ENCODE assay signal across 20 cellular contexts in the genomic region with DNA sequence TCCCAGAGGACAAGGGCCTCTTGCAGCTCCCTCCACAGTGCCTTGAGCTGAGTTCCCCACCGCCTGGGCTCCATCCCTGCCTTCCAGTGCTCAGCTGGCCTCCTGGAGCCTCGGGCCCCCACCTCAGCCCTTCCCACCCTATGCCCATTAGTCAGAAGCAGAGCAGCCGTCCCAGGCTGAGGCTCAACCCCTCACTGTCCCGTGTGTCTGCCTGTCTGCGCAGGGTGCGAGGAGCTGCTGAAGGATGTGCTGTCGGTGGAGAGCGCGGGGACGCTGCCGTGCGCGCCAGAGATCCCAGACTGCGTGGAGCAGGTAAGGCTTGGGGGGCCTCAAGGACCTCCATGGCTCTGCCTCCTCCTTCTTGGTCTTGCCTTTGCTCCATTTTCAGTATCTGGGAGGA. TPM values are rescaled to one million over a fixed set of nuclear protein-coding genes. Genes with fewer than 3 reads are reported as not detected.
DNase-seq lines count a peak whose midpoint lies in the region; ATAC-seq, FAIRE-seq and TF ChIP-seq lines count a peak whose summit lies in the region.
"Had no signal": no experiment of that assay in that cellular context is flagged by ENCODE, and none has a peak within 500 bp of the region (broad histone marks: within the 10 kb centered on the region; RNA-seq: fewer than 3 reads in every experiment).

No MANE protein-coding gene starts in this region.

- H3K9ac ChIP-seq in BLaER1 (peak overlapping the region; percentile 26), kidney (ENCODE audit: low read length in 2 of 2) (no peak overlapping the region)

- no peaks in the 10 kb centered on the region for H3K36me3 ChIP-seq in BLaER1
- no peaks in the 10 kb centered on the region for H3K36me3 ChIP-seq in kidney (ENCODE audit: control insufficient read depth in 1 of 2, insufficient read depth in 2 of 2, low read length in 2 of 2)
- H3K36me3 ChIP-seq in naive thymus-derived CD4-positive, alpha-beta T cell (ENCODE audit: control insufficient read depth in 2 of 3, insufficient read depth in 3 of 3, low read length in 3 of 3): no peaks in the 10 kb centered on the region

- H3K27ac Mint-ChIP-seq in central memory CD8-positive, alpha-beta T cell (ENCODE audit: low read depth): peak overlapping the region; percentile 51
- no peak overlapping the region for H3K27ac Mint-ChIP-seq in naive thymus-derived CD4-positive, alpha-beta T cell
- H3K27ac Mint-ChIP-seq: B cell, HFFc6 had no signal

- CTCF ChIA-PET in naive thymus-derived CD4-positive, alpha-beta T cell (lab: Charles Lee): interaction anchor here (0.6 kb wide), 2 partner anchors 12 to 159 kb away, joined by 3 read pairs; no protein-coding TSS in a partner anchor

- no peaks in the 10 kb centered on the region for H3K9me3 Mint-ChIP-seq in central memory CD8-positive, alpha-beta T cell
- H3K9me3 Mint-ChIP-seq in naive thymus-derived CD4-positive, alpha-beta T cell: peaks cover 0 to 3% (median 0%) of the 10 kb centered on the region in 11 donors
- H3K9me3 Mint-ChIP-seq: CD8-positive, alpha-beta T cell; HFFc6 had no signal

- ATAC-seq in central memory CD8-positive, alpha-beta T cell (replicated peaks; ENCODE audit: extremely low read depth, poor library complexity, severe bottlenecking): no peak
- no peak for ATAC-seq in naive thymus-derived CD4-positive, alpha-beta T cell
- ATAC-seq in GM18870 (IDR thresholded peaks at IDR 0.05; ENCODE audit: unreplicated experiment): no peak

- peaks cover 71% of the 10 kb centered on the region for H3K4me1 ChIP-seq in BLaER1
- peaks cover 0 to 3% of the 10 kb centered on the region in 2 donors for H3K4me1 ChIP-seq in kidney (ENCODE audit: control insufficient read depth in 1 of 2, insufficient read depth in 1 of 2, low read depth in 1 of 2, low read length in 2 of 2)
- H3K4me1 ChIP-seq in naive thymus-derived CD4-positive, alpha-beta T cell (ENCODE audit: control insufficient read depth in 2 of 2, insufficient read depth in 2 of 2, low read length in 2 of 2): peaks cover 10 to 13% of the 10 kb centered on the region in 2 donors

- intact Hi-C loops in kidney (cut with DNase I): loop anchor here (10.0 kb wide), 2 partner anchors 81 to 411 kb away; no protein-coding TSS in a partner anchor
- intact Hi-C loops in naive thymus-derived CD4-positive, alpha-beta T cell (cut with micrococcal nuclease): no loop called here

- H3K27ac ChIP-seq in BLaER1: peak overlapping the region; percentile 67
- H3K27ac ChIP-seq in kidney (ENCODE audit: low read depth in 2 of 2, low read length in 2 of 2): no peak overlapping the region
- H3K27ac ChIP-seq in naive thymus-derived CD4-positive, alpha-beta T cell (ENCODE audit: low read depth, low read length): no peak overlapping the region

- no peaks in the 10 kb centered on the region for H3K36me3 Mint-ChIP-seq in central memory CD8-positive, alpha-beta T cell (ENCODE audit: insufficient read depth)
- H3K36me3 Mint-ChIP-seq in naive thymus-derived CD4-positive, alpha-beta T cell: no peaks in the 10 kb centered on the region
- H3K36me3 Mint-ChIP-seq: CD14-positive monocyte; CD8-positive, alpha-beta T cell had no signal

- H3K27me3 ChIP-seq in BLaER1: no peaks in the 10 kb centered on the region
- H3K27me3 ChIP-seq in naive thymus-derived CD4-positive, alpha-beta T cell (ENCODE audit: control insufficient read depth in 2 of 2, insufficient read depth in 2 of 2, low read length in 2 of 2): no peaks in the 10 kb centered on the region

- no peak for DNase-seq in Jurkat, Clone E6-1 (ENCODE audit: low read depth, low spot score)
- DNase-seq in central memory CD8-positive, alpha-beta T cell (ENCODE audit: low spot score in 2 of 2): no peak
- peak; percentile 51 for DNase-seq in kidney
- DNase-seq in naive thymus-derived CD4-positive, alpha-beta T cell: no peak
- DNase-seq in NCI-H1436 treated with DMSO at 0.1 percent for 48 hours (lab: John Stamatoyannopoulos, UW): no peak
- DNase-seq: COR-L47, DMS153, DMS79 treated with DMSO at 0.1 percent for 48 hours, EL, HCEC 1CT, HFFc6 had no signal

- H4K20me1 ChIP-seq in BLaER1: peaks cover 10% of the 10 kb centered on the region

- POLR2A ChIA-PET in naive thymus-derived CD4-positive, alpha-beta T cell (lab: Charles Lee): no interaction called here

- H3K27me3 Mint-ChIP-seq in central memory CD8-positive, alpha-beta T cell: peaks cover 23% of the 10 kb centered on the region
- peaks cover 2 to 28% (median 9%) of the 10 kb centered on the region in 5 donors for H3K27me3 Mint-ChIP-seq in naive thymus-derived CD4-positive, alpha-beta T cell

- H3K9me3 ChIP-seq in BLaER1: no peaks in the 10 kb centered on the region
- H3K9me3 ChIP-seq in kidney (ENCODE audit: control insufficient read depth in 1 of 2, low read length in 2 of 2): no peaks in the 10 kb centered on the region
- no peaks in the 10 kb centered on the region for H3K9me3 ChIP-seq in naive thymus-derived CD4-positive, alpha-beta T cell (ENCODE audit: control insufficient read depth in 2 of 3, low read length in 3 of 3)

- H3K4me3 ChIP-seq in BLaER1: peak overlapping the region; percentile 57
- peak overlapping the region; percentile 24; the same call in 1 of the 2 replicates for H3K4me3 ChIP-seq in Jurkat, Clone E6-1 (ENCODE audit: low read length)
- no peak overlapping the region for H3K4me3 ChIP-seq in kidney (ENCODE audit: low read length in 2 of 2)
- H3K4me3 ChIP-seq in naive thymus-derived CD4-positive, alpha-beta T cell (ENCODE audit: low read length): no peak overlapping the region

- H3K4me3 Mint-ChIP-seq in central memory CD8-positive, alpha-beta T cell: no peak overlapping the region
- peak overlapping the region in 2 of 10 donors; percentile 14 to 61 for H3K4me3 Mint-ChIP-seq in naive thymus-derived CD4-positive, alpha-beta T cell
- H3K4me3 Mint-ChIP-seq: B cell, HFFc6 had no signal

- peaks cover 10% of the 10 kb centered on the region for H3K4me1 Mint-ChIP-seq in central memory CD8-positive, alpha-beta T cell
- peaks cover 5 to 23% (median 18%) of the 10 kb centered on the region in 7 donors for H3K4me1 Mint-ChIP-seq in naive thymus-derived CD4-positive, alpha-beta T cell

- no peak for FAIRE-seq in kidney (lab: Jason Lieb, UNC)
- FAIRE-seq: A204.1, D721Med, G401.6, GM12891 had no signal

- H3K4me2 ChIP-seq in BLaER1: peak overlapping the region; percentile 99

- no peak for TF ChIP-seq CTCF in kidney (IDR thresholded peaks at IDR 0.05; ENCODE audit: borderline replicate concordance, extremely low read depth, insufficient read depth)

RNA-seq across cellular contexts. Expression of a gene that starts 42.3 kb away (rescaled TPM):
- polyA plus RNA-seq in Jurkat, Clone E6-1 (2012; ENCODE audit: insufficient read depth, insufficient read length): 20.3 TPM
- total RNA-seq in kidney: 32.5 TPM
- 10.0 TPM for polyA plus RNA-seq in kidney (ENCODE audit: insufficient read depth, low read depth, low replicate concordance)
- 10 to 100 TPM; 33.6 to 82.4 (median 61.8) TPM for total RNA-seq in naive thymus-derived CD4-positive, alpha-beta T cell
- polyA plus RNA-seq in naive thymus-derived CD4-positive, alpha-beta T cell: 10 to 100 TPM; 16.1 to 28.1 TPM

Comparison
In these comparisons a context has a peak if more than half of its experiments do, and no peak if none do; other contexts are left out.
1. H3K4me3 ChIP-seq: peak in BLaER1 (single experiment) and Jurkat, Clone E6-1 (single experiment); none in kidney (0 of 2) and naive thymus-derived CD4-positive, alpha-beta T cell (single experiment).